8 cellular contexts compared by ENCODE assay signal in the genomic region with DNA sequence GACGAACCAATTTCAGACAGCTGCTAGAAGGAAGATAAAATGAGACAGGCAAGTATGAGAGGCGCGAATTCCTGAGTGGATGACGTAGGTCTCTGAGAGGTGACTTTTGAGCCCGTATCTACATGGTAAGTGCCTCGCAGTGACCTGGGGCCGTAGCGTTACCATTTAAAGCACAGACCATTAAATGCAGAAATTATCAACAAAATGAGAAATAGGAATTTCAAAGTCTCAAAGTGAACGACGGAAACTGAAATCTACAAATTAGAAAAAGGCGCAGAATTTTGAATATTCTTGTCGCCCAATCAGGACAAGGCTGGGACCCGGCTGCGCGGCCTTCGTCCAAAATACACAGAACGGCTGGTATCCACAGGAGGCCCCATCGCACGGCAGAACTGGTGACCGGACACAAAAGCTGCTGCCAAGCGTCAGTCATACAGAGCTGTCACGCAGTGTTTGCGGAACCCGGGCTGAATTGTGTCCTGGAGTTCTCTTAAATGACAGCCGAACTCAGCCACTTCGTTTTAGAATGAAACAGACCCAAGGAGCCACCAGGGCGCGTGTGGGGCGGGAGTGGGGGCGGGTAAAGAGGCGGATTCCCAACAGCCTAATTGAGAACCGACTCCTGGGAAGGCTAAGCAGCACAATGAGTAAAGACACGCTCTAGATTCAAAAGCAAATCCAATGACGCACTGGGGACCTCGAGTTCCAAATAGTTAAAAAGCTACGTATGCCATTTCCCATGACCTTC. TPM values are rescaled to one million over a fixed set of nuclear protein-coding genes. Genes with fewer than 3 reads are reported as not detected.
DNase-seq lines count a peak whose midpoint lies in the region; ATAC-seq, FAIRE-seq and TF ChIP-seq lines count a peak whose summit lies in the region.

No MANE protein-coding gene starts in this region.

- peak overlapping the region; percentile 60 for H3K4me3 ChIP-seq in kidney epithelial cell (ENCODE audit: low read depth, low read length)

- DNase-seq in GOT3 (lab: John Stamatoyannopoulos, UW) (peak; percentile 44), NCI-H345 (lab: John Stamatoyannopoulos, UW) (peak; percentile 99), cerebellum (ENCODE audit: low spot score) (peak; percentile 85), kidney epithelial cell (ENCODE audit: low read depth) (no peak)
- DNase-seq in activated CD4-positive, CD25-positive, alpha-beta regulatory T cell treated with anti-CD3 and anti-CD28 coated beads, Interleukin-2, amount 50 U/mL, for 16 hours (ENCODE audit: low read depth, low spot score) = peak; percentile 13
- DNase-seq in stimulated activated CD4-positive, alpha-beta T cell treated with anti-CD3 and anti-CD28 coated beads, Interleukin-12 subunit alpha, Interleukin-12 subunit beta, amount 100 ng/mL, for 48 hours (ENCODE audit: low read depth in 2 of 3, low spot score in 1 of 3) = peak; percentile 70 to 79 (median 76)

- no peaks in the 10 kb centered on the region for H3K27me3 ChIP-seq in kidney epithelial cell (ENCODE audit: control insufficient read depth, insufficient read depth, low read length)

- FAIRE-seq in A204.1 (lab: Jason Lieb, UNC) = peak; percentile 93

- no peak for TF ChIP-seq CTCF in kidney epithelial cell (IDR thresholded peaks at IDR 0.05; ENCODE audit: insufficient read depth, low read length, poor library complexity, severe bottlenecking)

- H3K36me3 ChIP-seq in kidney epithelial cell (ENCODE audit: control insufficient read depth, insufficient read depth, low read length) = no peaks in the 10 kb centered on the region

- ATAC-seq in HG03196 (IDR thresholded peaks at IDR 0.05; ENCODE audit: unreplicated experiment) = no peak

RNA-seq across cellular contexts. Expression of a gene that starts 13.8 kb away (rescaled TPM):
- total RNA-seq in cerebellum (6.5 TPM), kidney epithelial cell (17.7 and 27.9 TPM in 2 replicates)

RNA-seq across cellular contexts. Expression of a gene that starts 32.1 kb away (rescaled TPM):
- total RNA-seq in cerebellum = 63.2 TPM
- total RNA-seq in kidney epithelial cell = 13.2 and 14.1 TPM in 2 replicates

RNA-seq across cellular contexts. Expression of a gene that starts 42.1 kb away (rescaled TPM):
- total RNA-seq in cerebellum = 11.3 TPM
- 33.1 and 42.2 TPM in 2 replicates for total RNA-seq in kidney epithelial cell

RNA-seq across cellular contexts. Expression of a gene that starts 51.1 kb away (rescaled TPM):
- total RNA-seq in cerebellum (8.9 TPM), kidney epithelial cell (14.1 and 27.9 TPM in 2 replicates)
